Comparison of ENCODE assay signal across 11 cellular contexts in the genomic region with DNA sequence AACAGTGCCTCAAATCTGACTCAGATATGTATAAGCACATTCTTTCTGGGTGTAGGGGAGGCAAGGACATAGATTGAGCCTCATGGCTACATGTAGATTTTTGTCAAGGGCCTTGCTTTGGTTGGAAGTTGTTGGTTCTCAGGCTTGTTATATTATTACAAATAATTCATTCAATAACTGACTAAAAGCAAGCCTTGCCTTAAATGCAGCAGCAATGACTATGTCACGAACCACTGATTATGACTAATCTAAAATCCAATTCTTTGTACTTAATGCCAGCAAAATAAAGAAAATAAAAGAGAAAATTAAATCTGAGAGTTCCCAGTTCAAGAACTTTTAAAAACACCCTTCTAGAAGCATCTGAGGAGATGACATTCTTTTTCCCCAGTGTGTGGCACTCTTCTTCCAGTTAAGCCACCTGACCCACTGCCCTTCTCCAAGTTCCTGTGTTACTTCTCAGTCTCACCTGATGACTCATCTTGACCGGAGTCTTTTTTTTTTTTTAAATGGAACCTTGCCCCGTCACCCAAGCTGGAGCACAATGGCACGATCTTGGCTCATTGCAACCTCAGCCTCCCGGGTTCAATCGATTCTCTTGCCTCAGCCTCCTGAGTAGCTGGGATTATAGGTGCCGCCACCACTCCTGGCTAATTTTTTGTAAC.
A peak's percentile ranks its signal among the peaks of the same experiment; 100 is the strongest.
DNase-seq lines count a peak whose midpoint lies in the region; ATAC-seq lines count a peak whose summit lies in the region.
"Had no signal": no experiment of that assay in that cellular context is flagged by ENCODE, and none has a peak within 500 bp of the region (broad histone marks: within the 10 kb centered on the region; RNA-seq: fewer than 3 reads in every experiment).

No MANE protein-coding gene starts in this region.

- H2BK12ac ChIP-seq in mesenchymal stem cell (ENCODE audit: low read length in 2 of 2): no peak overlapping the region

- H2AK5ac ChIP-seq in mesenchymal stem cell (ENCODE audit: low read length, severe bottlenecking): no peak overlapping the region

- no peaks in the 10 kb centered on the region for H3K79me1 ChIP-seq in mesenchymal stem cell (replicated peaks; ENCODE audit: low read length, poor library complexity, severe bottlenecking)

- H3K14ac ChIP-seq in mesenchymal stem cell (ENCODE audit: low read length in 2 of 2): no peak overlapping the region

- H3K9ac ChIP-seq in mesenchymal stem cell (ENCODE audit: low read length): no peak overlapping the region
- H3K9ac ChIP-seq: KMS-11 had no signal

- H3K27ac ChIP-seq in mesenchymal stem cell (ENCODE audit: low read length, poor library complexity, severe bottlenecking): no peak overlapping the region
- H3K27ac ChIP-seq: dorsolateral prefrontal cortex, KMS-11, SJCRH30 had no signal

- H2BK15ac ChIP-seq in mesenchymal stem cell (ENCODE audit: low read depth, poor library complexity, severe bottlenecking): no peak overlapping the region

- ATAC-seq in GM18909 (IDR thresholded peaks at IDR 0.05; ENCODE audit: poor library complexity, unreplicated experiment) (peak; percentile 46), HG03571 (IDR thresholded peaks at IDR 0.05; ENCODE audit: unreplicated experiment) (peak; percentile 68), HG03139 (IDR thresholded peaks at IDR 0.05; ENCODE audit: unreplicated experiment) (no peak), GM18868 (IDR thresholded peaks at IDR 0.05; ENCODE audit: unreplicated experiment) (no peak), HG03457 (IDR thresholded peaks at IDR 0.05; ENCODE audit: unreplicated experiment) (no peak)

- no peaks in the 10 kb centered on the region for H3K27me3 ChIP-seq in mesenchymal stem cell (ENCODE audit: control insufficient read depth in 1 of 2, insufficient read depth in 1 of 2, low read length in 2 of 2)

- no peak overlapping the region for H3K23ac ChIP-seq in mesenchymal stem cell (ENCODE audit: low read length in 2 of 2)

- peaks cover 1% of the 10 kb centered on the region for H3K4me1 ChIP-seq in mesenchymal stem cell (ENCODE audit: control insufficient read depth, insufficient read depth, low read depth, low read length)
- H3K4me1 ChIP-seq: SJCRH30 had no signal

- H3K36me3 ChIP-seq in mesenchymal stem cell (ENCODE audit: control insufficient read depth in 1 of 2, insufficient read depth in 2 of 2, low read depth in 1 of 2, low read length in 2 of 2): no peaks in the 10 kb centered on the region
- H3K36me3 ChIP-seq: SJCRH30 had no signal

- DNase-seq in amniotic epithelial cell (ENCODE audit: low read depth) (peak; percentile 34), mesenchymal stem cell (peak; percentile 7), mesenteric fat pad (ENCODE audit: low spot score) (no peak)
- DNase-seq: dorsolateral prefrontal cortex, SJCRH30 had no signal

- no peak overlapping the region for H4K8ac ChIP-seq in mesenchymal stem cell (ENCODE audit: low read length)

- no peak overlapping the region for H2AFZ ChIP-seq in mesenchymal stem cell (ENCODE audit: low read depth, low read length)

- H2BK120ac ChIP-seq in mesenchymal stem cell (ENCODE audit: low read depth, low read length): no peak overlapping the region

- H3K4me2 ChIP-seq in mesenchymal stem cell (ENCODE audit: low read length, poor library complexity, severe bottlenecking): no peak overlapping the region
- H3K4me2 ChIP-seq: KMS-11 had no signal

- H3K4me3 ChIP-seq in mesenchymal stem cell (ENCODE audit: insufficient read depth in 1 of 2, low read depth in 1 of 2, low read length in 2 of 2): no peak overlapping the region
- H3K4me3 ChIP-seq: dorsolateral prefrontal cortex, SJCRH30 had no signal

- no peak overlapping the region for H3K18ac ChIP-seq in mesenchymal stem cell (ENCODE audit: low read depth in 1 of 2, low read length in 2 of 2)

- 87% methylated on average over 7 of the region's 7 CpGs for WGBS in mesenchymal stem cell

- no peak overlapping the region for H4K91ac ChIP-seq in mesenchymal stem cell (ENCODE audit: low read length)

- H2BK5ac ChIP-seq in mesenchymal stem cell (ENCODE audit: low read depth, low read length, poor library complexity, severe bottlenecking): no peak overlapping the region

- H3K4ac ChIP-seq in mesenchymal stem cell (ENCODE audit: low read depth in 1 of 2, low read length in 2 of 2): no peak overlapping the region

- H3K9me3 ChIP-seq in mesenchymal stem cell (ENCODE audit: control insufficient read depth, low read length): no peaks in the 10 kb centered on the region
- H3K9me3 ChIP-seq: SJCRH30 had no signal

Comparison
In these comparisons a context has a peak if more than half of its experiments do, and no peak if none do; other contexts are left out.
1. ATAC-seq: peak in GM18909 (single experiment) and HG03571 (single experiment); none in HG03139 (single experiment), GM18868 (single experiment) and HG03457 (single experiment).